Comparison of ENCODE assay signal across 1 cellular context in the genomic region with DNA sequence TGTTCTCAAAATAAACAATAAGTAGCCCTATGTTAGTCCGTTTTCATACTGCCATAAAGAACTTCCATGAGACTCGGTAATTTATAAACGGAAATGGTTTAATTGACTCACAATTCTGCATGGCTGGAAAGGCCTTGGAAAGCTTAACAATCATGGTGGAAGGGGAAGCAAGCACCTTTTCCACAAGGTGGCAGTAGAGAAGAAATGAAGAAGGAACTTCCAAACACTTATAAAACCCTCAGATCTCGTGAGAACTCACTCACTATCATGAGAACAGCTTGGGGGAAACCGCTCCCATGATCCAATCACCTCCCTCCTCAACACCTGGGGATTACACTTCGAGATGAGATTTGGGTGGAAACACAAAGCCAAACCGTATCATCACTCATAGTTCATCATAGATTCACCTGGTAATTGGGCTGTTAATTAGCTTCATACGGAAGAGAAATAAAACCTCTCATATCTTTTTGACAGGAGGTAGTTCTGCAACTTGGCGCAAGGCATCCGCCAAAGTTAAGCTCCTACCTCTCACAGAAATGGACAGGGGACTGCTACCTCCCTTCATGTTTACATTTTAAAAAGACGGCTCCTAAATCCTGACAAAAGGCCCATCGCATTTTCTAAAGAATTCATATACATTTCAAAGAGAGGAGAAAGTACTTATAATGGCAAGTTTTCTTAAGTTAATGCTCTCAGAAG.
A peak's percentile ranks its signal among the peaks of the same experiment; 100 is the strongest.
TF ChIP-seq lines count a peak whose summit lies in the region.

No MANE protein-coding gene starts in this region.

TF ChIP-seq in H1, 55 proteins besides CTCF, POLR2A, EP300 and RAD21 (continued from another document):
- TF ChIP-seq EGR1 (IDR thresholded peaks at IDR 0.05; ENCODE audit: borderline replicate concordance, low read depth, low read length) (no peak), CHD2 (IDR thresholded peaks at IDR 0.05; ENCODE audit: low read length) (peak; percentile 94), RXRA (IDR thresholded peaks at IDR 0.05; ENCODE audit: insufficient read depth, low read depth, low read length) (no peak), TAF1 (IDR thresholded peaks at IDR 0.05; ENCODE audit: low read depth, low read length) (peak; percentile 34; the same call in 1 of the 2 replicates), TBP (IDR thresholded peaks at IDR 0.05; ENCODE audit: low read depth, low read length) (peak; percentile 38; the same call in 1 of the 2 replicates), BRCA1 (IDR thresholded peaks at IDR 0.05; ENCODE audit: low read depth, low read length) (peak; percentile 84), KDM4A (IDR thresholded peaks at IDR 0.05; ENCODE audit: low read depth, low read length, severe bottlenecking) (peak; percentile 71), CEBPB (IDR thresholded peaks at IDR 0.05; ENCODE audit: low read depth, low read length) (no peak), NANOG (IDR thresholded peaks at IDR 0.05; ENCODE audit: insufficient read depth, low read depth, low read length, poor library complexity, severe bottlenecking) (peak; percentile 88), CBX8 (IDR thresholded peaks at IDR 0.05; ENCODE audit: borderline replicate concordance, low read depth, low read length) (no peak), CBX5 (IDR thresholded peaks at IDR 0.05; ENCODE audit: low read depth, low read length) (no peak), ASH2L (IDR thresholded peaks at IDR 0.05; ENCODE audit: low read length) (peak; percentile 63), JUND (IDR thresholded peaks at IDR 0.05; ENCODE audit: low read length) (no peak)
- TF ChIP-seq, protein P1, sequence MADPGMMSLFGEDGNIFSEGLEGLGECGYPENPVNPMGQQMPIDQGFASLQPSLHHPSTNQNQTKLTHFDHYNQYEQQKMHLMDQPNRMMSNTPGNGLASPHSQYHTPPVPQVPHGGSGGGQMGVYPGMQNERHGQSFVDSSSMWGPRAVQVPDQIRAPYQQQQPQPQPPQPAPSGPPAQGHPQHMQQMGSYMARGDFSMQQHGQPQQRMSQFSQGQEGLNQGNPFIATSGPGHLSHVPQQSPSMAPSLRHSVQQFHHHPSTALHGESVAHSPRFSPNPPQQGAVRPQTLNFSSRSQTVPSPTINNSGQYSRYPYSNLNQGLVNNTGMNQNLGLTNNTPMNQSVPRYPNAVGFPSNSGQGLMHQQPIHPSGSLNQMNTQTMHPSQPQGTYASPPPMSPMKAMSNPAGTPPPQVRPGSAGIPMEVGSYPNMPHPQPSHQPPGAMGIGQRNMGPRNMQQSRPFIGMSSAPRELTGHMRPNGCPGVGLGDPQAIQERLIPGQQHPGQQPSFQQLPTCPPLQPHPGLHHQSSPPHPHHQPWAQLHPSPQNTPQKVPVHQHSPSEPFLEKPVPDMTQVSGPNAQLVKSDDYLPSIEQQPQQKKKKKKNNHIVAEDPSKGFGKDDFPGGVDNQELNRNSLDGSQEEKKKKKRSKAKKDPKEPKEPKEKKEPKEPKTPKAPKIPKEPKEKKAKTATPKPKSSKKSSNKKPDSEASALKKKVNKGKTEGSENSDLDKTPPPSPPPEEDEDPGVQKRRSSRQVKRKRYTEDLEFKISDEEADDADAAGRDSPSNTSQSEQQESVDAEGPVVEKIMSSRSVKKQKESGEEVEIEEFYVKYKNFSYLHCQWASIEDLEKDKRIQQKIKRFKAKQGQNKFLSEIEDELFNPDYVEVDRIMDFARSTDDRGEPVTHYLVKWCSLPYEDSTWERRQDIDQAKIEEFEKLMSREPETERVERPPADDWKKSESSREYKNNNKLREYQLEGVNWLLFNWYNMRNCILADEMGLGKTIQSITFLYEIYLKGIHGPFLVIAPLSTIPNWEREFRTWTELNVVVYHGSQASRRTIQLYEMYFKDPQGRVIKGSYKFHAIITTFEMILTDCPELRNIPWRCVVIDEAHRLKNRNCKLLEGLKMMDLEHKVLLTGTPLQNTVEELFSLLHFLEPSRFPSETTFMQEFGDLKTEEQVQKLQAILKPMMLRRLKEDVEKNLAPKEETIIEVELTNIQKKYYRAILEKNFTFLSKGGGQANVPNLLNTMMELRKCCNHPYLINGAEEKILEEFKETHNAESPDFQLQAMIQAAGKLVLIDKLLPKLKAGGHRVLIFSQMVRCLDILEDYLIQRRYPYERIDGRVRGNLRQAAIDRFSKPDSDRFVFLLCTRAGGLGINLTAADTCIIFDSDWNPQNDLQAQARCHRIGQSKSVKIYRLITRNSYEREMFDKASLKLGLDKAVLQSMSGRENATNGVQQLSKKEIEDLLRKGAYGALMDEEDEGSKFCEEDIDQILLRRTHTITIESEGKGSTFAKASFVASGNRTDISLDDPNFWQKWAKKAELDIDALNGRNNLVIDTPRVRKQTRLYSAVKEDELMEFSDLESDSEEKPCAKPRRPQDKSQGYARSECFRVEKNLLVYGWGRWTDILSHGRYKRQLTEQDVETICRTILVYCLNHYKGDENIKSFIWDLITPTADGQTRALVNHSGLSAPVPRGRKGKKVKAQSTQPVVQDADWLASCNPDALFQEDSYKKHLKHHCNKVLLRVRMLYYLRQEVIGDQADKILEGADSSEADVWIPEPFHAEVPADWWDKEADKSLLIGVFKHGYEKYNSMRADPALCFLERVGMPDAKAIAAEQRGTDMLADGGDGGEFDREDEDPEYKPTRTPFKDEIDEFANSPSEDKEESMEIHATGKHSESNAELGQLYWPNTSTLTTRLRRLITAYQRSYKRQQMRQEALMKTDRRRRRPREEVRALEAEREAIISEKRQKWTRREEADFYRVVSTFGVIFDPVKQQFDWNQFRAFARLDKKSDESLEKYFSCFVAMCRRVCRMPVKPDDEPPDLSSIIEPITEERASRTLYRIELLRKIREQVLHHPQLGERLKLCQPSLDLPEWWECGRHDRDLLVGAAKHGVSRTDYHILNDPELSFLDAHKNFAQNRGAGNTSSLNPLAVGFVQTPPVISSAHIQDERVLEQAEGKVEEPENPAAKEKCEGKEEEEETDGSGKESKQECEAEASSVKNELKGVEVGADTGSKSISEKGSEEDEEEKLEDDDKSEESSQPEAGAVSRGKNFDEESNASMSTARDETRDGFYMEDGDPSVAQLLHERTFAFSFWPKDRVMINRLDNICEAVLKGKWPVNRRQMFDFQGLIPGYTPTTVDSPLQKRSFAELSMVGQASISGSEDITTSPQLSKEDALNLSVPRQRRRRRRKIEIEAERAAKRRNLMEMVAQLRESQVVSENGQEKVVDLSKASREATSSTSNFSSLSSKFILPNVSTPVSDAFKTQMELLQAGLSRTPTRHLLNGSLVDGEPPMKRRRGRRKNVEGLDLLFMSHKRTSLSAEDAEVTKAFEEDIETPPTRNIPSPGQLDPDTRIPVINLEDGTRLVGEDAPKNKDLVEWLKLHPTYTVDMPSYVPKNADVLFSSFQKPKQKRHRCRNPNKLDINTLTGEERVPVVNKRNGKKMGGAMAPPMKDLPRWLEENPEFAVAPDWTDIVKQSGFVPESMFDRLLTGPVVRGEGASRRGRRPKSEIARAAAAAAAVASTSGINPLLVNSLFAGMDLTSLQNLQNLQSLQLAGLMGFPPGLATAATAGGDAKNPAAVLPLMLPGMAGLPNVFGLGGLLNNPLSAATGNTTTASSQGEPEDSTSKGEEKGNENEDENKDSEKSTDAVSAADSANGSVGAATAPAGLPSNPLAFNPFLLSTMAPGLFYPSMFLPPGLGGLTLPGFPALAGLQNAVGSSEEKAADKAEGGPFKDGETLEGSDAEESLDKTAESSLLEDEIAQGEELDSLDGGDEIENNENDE (IDR thresholded peaks at IDR 0.05; ENCODE audit: insufficient replicate concordance, low read length) = peak; percentile 92
